8 cellular contexts compared by ENCODE assay signal in the genomic region with DNA sequence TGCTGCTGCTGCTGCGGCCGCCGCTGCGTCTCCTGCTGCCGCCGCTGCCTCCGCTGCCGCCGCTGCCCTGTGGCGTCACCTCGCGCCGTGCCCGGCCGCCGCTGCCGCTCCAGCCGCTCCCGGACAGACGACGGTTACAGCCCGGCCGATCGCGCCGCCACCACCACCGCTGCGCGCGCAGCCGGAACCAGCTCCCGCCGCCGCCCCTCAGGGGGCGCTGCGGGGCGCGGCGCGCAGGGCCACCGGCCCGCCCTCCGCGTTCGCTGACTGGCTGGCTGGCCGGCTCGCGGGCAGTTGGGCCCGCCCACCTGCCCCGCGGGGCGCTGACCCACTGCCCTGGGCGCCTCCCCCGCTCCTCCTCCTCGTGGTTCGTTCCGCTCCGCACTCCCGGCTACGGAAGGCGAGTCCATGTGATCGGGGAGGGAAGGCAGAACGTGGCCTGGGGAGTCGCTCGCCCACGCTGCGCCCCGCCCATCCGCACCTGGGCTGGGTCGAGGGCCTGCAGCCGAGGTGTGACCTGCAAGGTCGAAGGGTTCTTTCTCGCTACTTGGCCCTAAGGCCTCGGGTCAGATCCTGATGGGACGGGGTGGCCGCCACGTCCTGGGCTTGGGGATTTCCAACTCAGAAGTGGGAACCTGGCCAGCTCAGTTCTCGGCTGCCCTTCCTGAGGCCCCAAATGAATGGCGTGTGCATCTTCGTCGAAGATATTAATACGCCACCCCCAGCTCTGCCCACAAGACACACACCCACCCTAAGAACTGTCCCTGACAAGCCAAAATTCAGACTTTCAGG. TPM values are rescaled to one million over a fixed set of nuclear protein-coding genes. Genes with fewer than 3 reads are reported as not detected.
DNase-seq lines count a peak whose midpoint lies in the region; ATAC-seq and TF ChIP-seq lines count a peak whose summit lies in the region.

A gene (minus strand): TSS at position 185 of the 792 bp plus-strand sequence. CDS start 19,303 bp downstream, outside the sequence.

- DNase-seq in BE2C (peak; percentile 88), NCI-H446 (lab: John Stamatoyannopoulos, UW) (peak; percentile 54 to 96), choroid plexus epithelial cell (ENCODE audit: low read depth) (peak; percentile 98), kidney glomerular epithelial cell (lab: John Stamatoyannopoulos, UW) (peak; percentile 77)
- DNase-seq in activated CD4-positive, alpha-beta T cell treated with anti-CD3 and anti-CD28 coated beads for 24 hours (ENCODE audit: low read depth in 2 of 2), result peak; percentile 70 to 83
- DNase-seq in stimulated activated CD4-positive, alpha-beta T cell treated with anti-CD3 and anti-CD28 coated beads, Interleukin-15, amount 100 ng/mL, for 48 hours (ENCODE audit: low read depth in 2 of 2), result peak; percentile 82 to 86

- peak within 1 kb of the TSS; percentile 73 for H3K4me3 ChIP-seq in BE2C (ENCODE audit: low read depth, low read length)
- H3K4me3 ChIP-seq in choroid plexus epithelial cell (ENCODE audit: low read depth, low read length), result peak within 1 kb of the TSS; percentile 75

- TF ChIP-seq CTCF in BE2C (IDR thresholded peaks at IDR 0.05; ENCODE audit: low read depth, low read length) (no peak), choroid plexus epithelial cell (conservative IDR thresholded peaks at IDR 0.05; ENCODE audit: low read depth, low read length) (peak; percentile 16)

- no peaks in the 10 kb centered on the region for H3K36me3 ChIP-seq in BE2C

- no peaks in the 10 kb centered on the region for H3K9me3 ChIP-seq in BE2C

- H3K4me1 ChIP-seq in BE2C, result no peaks in the 10 kb centered on the region

- ATAC-seq in GM19035 (IDR thresholded peaks at IDR 0.05; ENCODE audit: unreplicated experiment) (peak; percentile 81), HG03342 (IDR thresholded peaks at IDR 0.05; ENCODE audit: unreplicated experiment) (peak; percentile 69)

- no peaks in the 10 kb centered on the region for H3K27me3 ChIP-seq in BE2C

RNA-seq across cellular contexts. Expression of the gene that starts here (rescaled TPM):
- polyA plus RNA-seq in BE2C (2012; ENCODE audit: insufficient read depth, insufficient read length, low read depth), result 41.8 TPM

Comparison
In these comparisons a context has a peak if more than half of its experiments do, and no peak if none do; other contexts are left out.
1. Peak in every context shown above with its lines: DNase-seq, ATAC-seq and H3K4me3 ChIP-seq.